8 cellular contexts compared by ENCODE assay signal in genomic region chr12:54560374-54560858, GRCh38. TPM values are rescaled to one million over a fixed set of nuclear protein-coding genes. Genes with fewer than 3 reads are reported as not detected.
DNase-seq lines count a peak whose midpoint lies in the region; ATAC-seq and TF ChIP-seq lines count a peak whose summit lies in the region.

No MANE protein-coding gene starts in this region.

- DNase-seq in NCI-H82 (lab: John Stamatoyannopoulos, UW) (peak; percentile 66), NCI-H82 treated with DMSO at 0.1 percent for 48 hours (lab: John Stamatoyannopoulos, UW; ENCODE audit: unreplicated experiment) (no peak), NOMO-1 treated with dmso at 0.1 percent for 144 hours (lab: John Stamatoyannopoulos, UW; ENCODE audit: unreplicated experiment) (peak; percentile 62), fibroblast of pulmonary artery (ENCODE audit: low read depth) (peak; percentile 72), natural killer cell (peak; percentile 82)
- DNase-seq in stimulated activated naive CD4-positive, alpha-beta T cell (lab: John Stamatoyannopoulos, UW), result peak; percentile 80 to 93 (median 86)

- H3K4me3 Mint-ChIP-seq in activated T-helper 17 cell treated with anti-CD3 and anti-CD28 coated beads, Interleukin-2, amount 50 U/mL, for 72 hours, result peak overlapping the region; percentile 85
- peak overlapping the region; percentile 88 for H3K4me3 Mint-ChIP-seq in natural killer cell

- H3K36me3 Mint-ChIP-seq in activated T-helper 17 cell treated with anti-CD3 and anti-CD28 coated beads, Interleukin-2, amount 50 U/mL, for 72 hours (ENCODE audit: low read depth), result peaks cover 6% of the 10 kb centered on the region
- no peaks in the 10 kb centered on the region for H3K36me3 Mint-ChIP-seq in natural killer cell

- TF ChIP-seq CTCF in fibroblast of pulmonary artery (IDR thresholded peaks at IDR 0.05; ENCODE audit: low read length, missing control alignments), result no peak
- no peak for TF ChIP-seq CTCF in natural killer cell (IDR thresholded peaks at IDR 0.05)

- intact Hi-C loops in natural killer cell (cut with micrococcal nuclease), result loop anchor here (1.0 kb wide), 1 partner anchor 63 kb away; the partner anchor contains the start of gene NCKAP1L

- H3K4me3 ChIP-seq in fibroblast of pulmonary artery (replicated peaks; ENCODE audit: low read depth, low read length), result peak overlapping the region; percentile 40

- peaks cover 4% of the 10 kb centered on the region for H3K9me3 Mint-ChIP-seq in activated T-helper 17 cell treated with anti-CD3 and anti-CD28 coated beads, Interleukin-2, amount 50 U/mL, for 72 hours
- no peaks in the 10 kb centered on the region for H3K9me3 Mint-ChIP-seq in natural killer cell

- ATAC-seq in HG03066 (IDR thresholded peaks at IDR 0.05; ENCODE audit: low read depth, unreplicated experiment), result peak; percentile 99
- ATAC-seq in activated T-helper 17 cell treated with anti-CD3 and anti-CD28 coated beads, Interleukin-2, amount 50 U/mL, for 72 hours (replicated peaks), result peak; percentile 99
- peak; percentile 100 for ATAC-seq in natural killer cell

- H3K4me1 Mint-ChIP-seq in activated T-helper 17 cell treated with anti-CD3 and anti-CD28 coated beads, Interleukin-2, amount 50 U/mL, for 72 hours, result peaks cover 25% of the 10 kb centered on the region
- H3K4me1 Mint-ChIP-seq in natural killer cell, result peaks cover 15 to 29% of the 10 kb centered on the region in 2 donors

- H3K27ac Mint-ChIP-seq in activated T-helper 17 cell treated with anti-CD3 and anti-CD28 coated beads, Interleukin-2, amount 50 U/mL, for 72 hours, result peak overlapping the region; percentile 86
- peak overlapping the region; percentile 37 to 86 for H3K27ac Mint-ChIP-seq in natural killer cell

- no peaks in the 10 kb centered on the region for H3K27me3 Mint-ChIP-seq in activated T-helper 17 cell treated with anti-CD3 and anti-CD28 coated beads, Interleukin-2, amount 50 U/mL, for 72 hours
- H3K27me3 Mint-ChIP-seq in natural killer cell (ENCODE audit: low read depth in 2 of 2), result no peaks in the 10 kb centered on the region

RNA-seq across cellular contexts. Expression of gene PDE1B, which starts 11.0 kb away (rescaled TPM):
- 10 to 100 TPM; 17.8 to 47.4 TPM for total RNA-seq in activated T-helper 17 cell treated with anti-CD3 and anti-CD28 coated beads, Interleukin-2, amount 50 U/mL, for 72 hours
- 10 to 100 TPM; 11.8 to 15.0 (median 12.4) TPM for total RNA-seq in natural killer cell

RNA-seq across cellular contexts. Expression of gene PPP1R1A, which starts 28.0 kb away (rescaled TPM):
- total RNA-seq in activated T-helper 17 cell treated with anti-CD3 and anti-CD28 coated beads, Interleukin-2, amount 50 U/mL, for 72 hours, result not detected
- not detected for total RNA-seq in natural killer cell
